8 cellular contexts compared by ENCODE assay signal in the genomic region with DNA sequence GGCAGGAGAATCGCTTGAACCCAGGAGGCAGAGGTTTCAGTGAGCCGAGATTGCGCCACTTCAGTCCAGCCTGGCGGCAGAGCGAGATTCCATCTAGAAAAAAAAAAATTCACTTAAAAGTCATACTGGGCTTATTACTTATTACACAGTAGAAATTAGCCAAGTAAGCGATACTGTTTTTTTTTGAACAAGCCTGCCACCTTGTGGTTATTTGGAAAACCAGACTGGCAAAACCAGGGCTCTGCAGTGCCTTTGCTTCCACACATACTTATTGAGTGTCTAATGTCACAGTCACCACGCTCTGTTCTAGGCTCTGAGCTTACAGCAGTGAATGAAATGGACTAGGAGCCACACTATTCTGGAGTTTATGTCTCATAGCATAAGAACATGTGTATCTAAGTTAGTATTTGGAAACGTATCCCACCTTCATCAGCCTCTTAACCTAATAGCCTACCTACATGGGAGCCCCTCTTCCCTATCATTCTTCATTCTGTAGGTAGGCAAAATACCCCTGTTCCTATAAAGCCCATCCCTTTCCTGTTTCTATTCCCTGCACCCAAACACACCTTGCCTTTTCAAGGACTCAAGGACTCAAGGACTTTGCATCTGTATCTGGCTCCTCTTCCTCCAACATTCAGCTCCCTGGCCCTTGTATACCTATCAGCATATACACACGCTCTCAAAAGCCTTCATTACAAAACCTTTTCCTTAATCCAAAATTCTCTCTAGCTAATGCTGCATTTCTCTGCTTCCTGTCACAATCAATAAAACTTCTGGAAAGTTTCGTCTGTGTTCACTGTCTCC. TPM values are rescaled to one million over a fixed set of nuclear protein-coding genes. Genes with fewer than 3 reads are reported as not detected.
A peak's percentile ranks its signal among the peaks of the same experiment; 100 is the strongest.
DNase-seq lines count a peak whose midpoint lies in the region; ATAC-seq, FAIRE-seq and TF ChIP-seq lines count a peak whose summit lies in the region.

No MANE protein-coding gene starts in this region.

- H3K9me3 ChIP-seq in Panc1 (ENCODE audit: control insufficient read depth, insufficient read depth, low read depth, low read length) (no peaks in the 10 kb centered on the region), H1 (ENCODE audit: insufficient read depth in 2 of 2, low read depth in 1 of 2, low read length in 1 of 2) (no peaks in the 10 kb centered on the region), mesenchymal stem cell (ENCODE audit: control insufficient read depth, low read length) (no peaks in the 10 kb centered on the region)
- no peaks in the 10 kb centered on the region for H3K9me3 ChIP-seq in effector memory CD4-positive, alpha-beta T cell (ENCODE audit: control insufficient read depth, low read length)

- peak; percentile 88 for FAIRE-seq in H1 (lab: Jason Lieb, UNC)

- no peaks in the 10 kb centered on the region for H3K27me3 ChIP-seq in Panc1 (ENCODE audit: control insufficient read depth, insufficient read depth, low read length)
- no peaks in the 10 kb centered on the region for H3K27me3 ChIP-seq in H1 (replicated peaks in 1 of 4; ENCODE audit: control insufficient read depth in 3 of 4, extremely low read depth in 1 of 4, insufficient read depth in 3 of 4, low read length in 3 of 4)
- H3K27me3 ChIP-seq in mesenchymal stem cell (ENCODE audit: control insufficient read depth in 1 of 2, insufficient read depth in 1 of 2, low read length in 2 of 2): peaks cover 0 to 10% of the 10 kb centered on the region in 2 experiments
- no peaks in the 10 kb centered on the region for H3K27me3 ChIP-seq in effector memory CD4-positive, alpha-beta T cell (replicated peaks; ENCODE audit: control insufficient read depth, insufficient read depth, low read length, poor library complexity, severe bottlenecking)

- no peaks in the 10 kb centered on the region for H4K20me1 ChIP-seq in H1 (replicated peaks in 1 of 2; ENCODE audit: control insufficient read depth in 1 of 2, insufficient read depth in 2 of 2, low read length in 2 of 2)

- H2AFZ ChIP-seq in H1 (ENCODE audit: low read length) (no peak overlapping the region), mesenchymal stem cell (ENCODE audit: low read depth, low read length) (no peak overlapping the region)

- H3K9ac ChIP-seq in H1 (replicated peaks in 1 of 4; ENCODE audit: extremely low read depth in 1 of 4, low read depth in 3 of 4, low read length in 3 of 4) (no peak overlapping the region), mesenchymal stem cell (ENCODE audit: low read length) (peak overlapping the region; percentile 8)

- H3K18ac ChIP-seq in H1 (ENCODE audit: extremely low read depth, low read length): no peak overlapping the region
- no peak overlapping the region for H3K18ac ChIP-seq in mesenchymal stem cell (ENCODE audit: low read depth in 1 of 2, low read length in 2 of 2)

- in situ Hi-C loops in G401 (cut with HindIII; ENCODE audit: low sequenced_read_pairs): no loop called here
- in situ Hi-C loops in Panc1 (cut with HindIII; ENCODE audit: low pct_unique_long_range_greater_than_20kb, low sequenced_read_pairs): loop anchor here (25.0 kb wide), 1 partner anchor 1084 kb away; no protein-coding TSS in a partner anchor

- no peak overlapping the region for H2BK20ac ChIP-seq in H1 (ENCODE audit: low read length)

- no peaks in the 10 kb centered on the region for H3K36me3 ChIP-seq in Panc1 (ENCODE audit: control insufficient read depth, insufficient read depth, low read length)
- no peaks in the 10 kb centered on the region for H3K36me3 ChIP-seq in H1 (ENCODE audit: control insufficient read depth in 2 of 4, insufficient read depth in 4 of 4, low read length in 3 of 4)
- H3K36me3 ChIP-seq in mesenchymal stem cell (ENCODE audit: control insufficient read depth in 1 of 2, insufficient read depth in 2 of 2, low read depth in 1 of 2, low read length in 2 of 2): no peaks in the 10 kb centered on the region
- no peaks in the 10 kb centered on the region for H3K36me3 ChIP-seq in effector memory CD4-positive, alpha-beta T cell (ENCODE audit: control insufficient read depth, insufficient read depth, low read length)

- H3K4ac ChIP-seq in H1 (replicated peaks; ENCODE audit: insufficient read length, low read depth, low read length) (no peak overlapping the region), mesenchymal stem cell (ENCODE audit: low read depth in 1 of 2, low read length in 2 of 2) (no peak overlapping the region)

- H3K79me2 ChIP-seq in H1 (ENCODE audit: control insufficient read depth in 1 of 2, insufficient read depth in 2 of 2, low read length in 2 of 2): no peaks in the 10 kb centered on the region

- 54 to 100% methylated on average over 1 to 9 of the region's 10 CpGs for whole genome bisulfite sequencing in H1 (ENCODE audit: extremely low coverage in 1 of 2, insufficient coverage in 1 of 2, insufficient read length in 1 of 2, insufficient replicate concordance in 2 of 2, low coverage in 1 of 2, low lambda C conversion rate in 2 of 2, missing lambda C conversion rate in 1 of 2), 2 experiments
- WGBS in mesenchymal stem cell: 46% methylated on average over 8 of the region's 10 CpGs

- H3K79me1 ChIP-seq in H1 (ENCODE audit: low read depth, low read length) (no peaks in the 10 kb centered on the region), mesenchymal stem cell (replicated peaks; ENCODE audit: low read length, poor library complexity, severe bottlenecking) (no peaks in the 10 kb centered on the region)

- H3K23ac ChIP-seq in H1 (ENCODE audit: insufficient read length): no peak overlapping the region
- no peak overlapping the region for H3K23ac ChIP-seq in mesenchymal stem cell (ENCODE audit: low read length in 2 of 2)

- ATAC-seq in GM21786 (IDR thresholded peaks at IDR 0.05; ENCODE audit: unreplicated experiment) (peak; percentile 66), Panc1 (peak; percentile 92)

- no peak for TF ChIP-seq POLR2A in H1 (IDR thresholded peaks at IDR 0.05; ENCODE audit: control extremely low read depth in 1 of 2, low read depth in 2 of 2, low read length in 2 of 2)

- H4K91ac ChIP-seq in H1 (replicated peaks; ENCODE audit: insufficient read length, low read length): no peak overlapping the region
- no peak overlapping the region for H4K91ac ChIP-seq in mesenchymal stem cell (ENCODE audit: low read length)

- POLR2A ChIA-PET in Panc1 (lab: Charles Lee): interaction anchor here (0.6 kb wide), 1 partner anchor 63 kb away, joined by 7 read pairs; no protein-coding TSS in a partner anchor
- POLR2A ChIA-PET in H1 (lab: Charles Lee; ENCODE audit: partially characterized antibody): interaction anchor here (0.8 kb wide), 1 partner anchor 11 kb away, joined by 3 read pairs; no protein-coding TSS in a partner anchor

- TSS peak; percentile 33 for BruUV-seq in Panc1 (replicated peaks; lab: Mats Ljungman, UMichigan)

- TF ChIP-seq RAD21 in H1 (IDR thresholded peaks at IDR 0.05 in 1 of 2, conservative IDR thresholded peaks at IDR 0.05 in 1 of 2; ENCODE audit: low read depth in 2 of 2, low read length in 2 of 2): peak; percentile 74

- H2AK5ac ChIP-seq in H1 (ENCODE audit: low read depth, low read length): no peak overlapping the region
- no peak overlapping the region for H2AK5ac ChIP-seq in mesenchymal stem cell (ENCODE audit: low read length, severe bottlenecking)

- TF ChIP-seq EP300 in H1 (IDR thresholded peaks at IDR 0.05; ENCODE audit: borderline replicate concordance in 1 of 2, low read depth in 2 of 2, low read length in 2 of 2): no peak

- DNase-seq in G401 (ENCODE audit: low spot score): peak; percentile 84
- peak; percentile 69 for DNase-seq in LoVo (ENCODE audit: low spot score)
- DNase-seq in Panc1 (ENCODE audit: low read depth, low spot score): no peak
- DNase-seq in H1 (ENCODE audit: low read depth in 1 of 2, low spot score in 2 of 2): no peak
- DNase-seq in mesenchymal stem cell: peak; percentile 80
- no peak for DNase-seq in effector memory CD4-positive, alpha-beta T cell
- DNase-seq in activated T-cell treated with anti-CD3 and anti-CD28 coated beads, Interleukin-2, amount 50 U/mL, for 48 hours: no peak

- H4K8ac ChIP-seq in H1 (ENCODE audit: extremely low read depth, insufficient read depth, low read length): no peak overlapping the region
- H4K8ac ChIP-seq in mesenchymal stem cell (ENCODE audit: low read length): no peak overlapping the region

- no peak overlapping the region for H3K56ac ChIP-seq in H1 (replicated peaks; ENCODE audit: insufficient read length, low read depth, low read length)

- 0 out of 2 replicates have a peak, but pooled peaks cover 2% of the 10 kb centered on the region for H3K4me1 ChIP-seq in Panc1 (ENCODE audit: control insufficient read depth, insufficient read depth, low read length)
- H3K4me1 ChIP-seq in H1 (replicated peaks in 1 of 4; ENCODE audit: control insufficient read depth in 3 of 4, insufficient read depth in 4 of 4, low read length in 3 of 4): peaks cover 0 to 2% (median 0%) of the 10 kb centered on the region in 4 experiments; a peak in 2 of 7 replicates
- no peaks in the 10 kb centered on the region for H3K4me1 ChIP-seq in mesenchymal stem cell (ENCODE audit: control insufficient read depth, insufficient read depth, low read depth, low read length)
- no peaks in the 10 kb centered on the region for H3K4me1 ChIP-seq in effector memory CD4-positive, alpha-beta T cell (ENCODE audit: control insufficient read depth, insufficient read depth, low read length, poor library complexity, severe bottlenecking)

- no peak overlapping the region for H3K27ac ChIP-seq in Panc1 (ENCODE audit: low read length)
- H3K27ac ChIP-seq in H1 (ENCODE audit: low read depth, low read length): no peak overlapping the region
- H3K27ac ChIP-seq in mesenchymal stem cell (ENCODE audit: low read length, poor library complexity, severe bottlenecking): no peak overlapping the region
- H3K27ac ChIP-seq in effector memory CD4-positive, alpha-beta T cell (ENCODE audit: insufficient read depth, low read length, poor library complexity, severe bottlenecking): no peak overlapping the region

- H4K5ac ChIP-seq in H1 (ENCODE audit: insufficient read length, low read depth, low read length): no peak overlapping the region

- intact Hi-C loops in Panc1 (cut with micrococcal nuclease; ENCODE audit: unreplicated experiment): loop anchor here (5.0 kb wide), 1 partner anchor 716 kb away; no protein-coding TSS in a partner anchor

- CTCF ChIA-PET in Panc1 (lab: Charles Lee) (interaction anchor here (0.7 kb wide), 1 partner anchor 554 kb away, joined by 3 read pairs; no protein-coding TSS in a partner anchor), H1 (lab: Charles Lee; ENCODE audit: partially characterized antibody) (interaction anchor here (0.6 to 7.2 kb wide), 39 partner anchors 8 to 1101 kb away, joined by 3 to 59 read pairs (median 4); no protein-coding TSS in a partner anchor)

- H3K4me2 ChIP-seq in H1 (ENCODE audit: insufficient read depth in 1 of 2, low read depth in 2 of 2, low read length in 2 of 2) (no peak overlapping the region), mesenchymal stem cell (ENCODE audit: low read length, poor library complexity, severe bottlenecking) (no peak overlapping the region)

- no peak overlapping the region for H2BK120ac ChIP-seq in H1 (replicated peaks; ENCODE audit: low read depth, low read length)
- H2BK120ac ChIP-seq in mesenchymal stem cell (ENCODE audit: low read depth, low read length): no peak overlapping the region

- H3K23me2 ChIP-seq in H1 (ENCODE audit: low read depth, low read length): no peaks in the 10 kb centered on the region

- H2BK5ac ChIP-seq in H1 (ENCODE audit: low read depth, low read length) (no peak overlapping the region), mesenchymal stem cell (ENCODE audit: low read depth, low read length, poor library complexity, severe bottlenecking) (no peak overlapping the region)

- H2BK12ac ChIP-seq in H1 (ENCODE audit: low read depth, low read length) (peak overlapping the region; percentile 3; the same call in 1 of the 2 replicates), mesenchymal stem cell (ENCODE audit: low read length in 2 of 2) (no peak overlapping the region)

- TF ChIP-seq CTCF in Panc1 (IDR thresholded peaks at IDR 0.05) (peak; percentile 81), H1 (IDR thresholded peaks at IDR 0.05; ENCODE audit: control extremely low read depth in 1 of 3, insufficient read depth in 1 of 3, low read depth in 1 of 3, low read length in 3 of 3) (peak in 2 of 3 experiments; percentile 60 to 63; a peak in 3 of 4 replicates)

- H3K14ac ChIP-seq in H1 (ENCODE audit: insufficient read length): no peak overlapping the region
- no peak overlapping the region for H3K14ac ChIP-seq in mesenchymal stem cell (ENCODE audit: low read length in 2 of 2)

- H2BK15ac ChIP-seq in H1 (ENCODE audit: low read length) (no peak overlapping the region; the same call in 1 of the 2 replicates), mesenchymal stem cell (ENCODE audit: low read depth, poor library complexity, severe bottlenecking) (no peak overlapping the region)

- H3K4me3 ChIP-seq in Panc1 (ENCODE audit: low read depth in 2 of 2, low read length in 2 of 2) (peak overlapping the region in 1 of 2 experiments; percentile 37; a peak in 2 of 4 replicates), H1 (ENCODE audit: extremely low read depth in 1 of 4, insufficient read depth in 2 of 4, low read depth in 3 of 4, low read length in 4 of 4) (no peak overlapping the region), mesenchymal stem cell (ENCODE audit: insufficient read depth in 1 of 2, low read depth in 1 of 2, low read length in 2 of 2) (no peak overlapping the region)
- no peak overlapping the region for H3K4me3 ChIP-seq in effector memory CD4-positive, alpha-beta T cell (ENCODE audit: insufficient read depth, low read depth, low read length, poor library complexity, severe bottlenecking)

RNA-seq across cellular contexts. Expression of gene BASP1, which starts 13.9 kb away (rescaled TPM):
- total RNA-seq in G401 (2014; rRNA removed; shearing (Covaris generic)): not detected in 2 replicates
- total RNA-seq in Panc1 (2021; ENCODE audit: unreplicated experiment): 217 TPM
- 126 TPM for polyA plus RNA-seq in Panc1 (2012; ENCODE audit: insufficient read length)
- total RNA-seq in H1 (2021; fragmentation: NEBNext Ultra II Directional; extraction: Animal tissue kit (Norgen Biotek cat#: 25700)): 95.2 and 97.7 TPM in 2 replicates
- polyA plus RNA-seq in H1 (2011; rRNA removed): 66.2 and 104 TPM in 2 replicates
- 91.7 TPM for polyA plus RNA-seq in H1 (2011; cell fraction: cytosol; rRNA removed)
- 24.6 TPM for polyA plus RNA-seq in H1 (2011; cell fraction: nucleus; rRNA removed)
- 70.7 to 85.8 TPM (median 73.4 TPM) in 4 replicates for polyA plus RNA-seq in H1 (2012, experiment 1 of 2)
- 56.0 TPM for polyA plus RNA-seq in H1 (2012, experiment 2 of 2)
- polyA plus RNA-seq in H1 (2013, experiment 1 of 2): 163 TPM
- 165 TPM for polyA plus RNA-seq in H1 (2013, experiment 2 of 2)
- 11.9 and 14.6 TPM in 2 replicates for polyA minus RNA-seq in H1 (2011; rRNA and poly(A)+ RNA removed)
- 30.3 TPM for polyA minus RNA-seq in H1 (2011; cell fraction: cytosol; rRNA and poly(A)+ RNA removed)
- polyA minus RNA-seq in H1 (2011; cell fraction: nucleus; rRNA and poly(A)+ RNA removed): 21.8 TPM
- polyA plus RNA-seq in mesenchymal stem cell (2013, experiment 1 of 2): 308 TPM
- 322 TPM for polyA plus RNA-seq in mesenchymal stem cell (2013, experiment 2 of 2)

Comparison
In these comparisons a context has a peak if more than half of its experiments do, and no peak if none do; other contexts are left out.
1. DNase-seq: peak in G401 (single experiment), LoVo (single experiment) and mesenchymal stem cell (single experiment); none in Panc1 (single experiment), H1 (0 of 2), effector memory CD4-positive, alpha-beta T cell (0 of 3) and activated T-cell treated with anti-CD3 and anti-CD28 coated beads, Interleukin-2, amount 50 U/mL, for 48 hours (0 of 2).
2. RNA of gene BASP1, which starts 13.9 kb away (total RNA-seq): 217 TPM in Panc1 (single experiment) and 95.2 to 97.7 TPM in H1; not detected in G401; every median in the first group is over 10 times any median in the second.